11 cellular contexts compared by ENCODE assay signal in the genomic region with DNA sequence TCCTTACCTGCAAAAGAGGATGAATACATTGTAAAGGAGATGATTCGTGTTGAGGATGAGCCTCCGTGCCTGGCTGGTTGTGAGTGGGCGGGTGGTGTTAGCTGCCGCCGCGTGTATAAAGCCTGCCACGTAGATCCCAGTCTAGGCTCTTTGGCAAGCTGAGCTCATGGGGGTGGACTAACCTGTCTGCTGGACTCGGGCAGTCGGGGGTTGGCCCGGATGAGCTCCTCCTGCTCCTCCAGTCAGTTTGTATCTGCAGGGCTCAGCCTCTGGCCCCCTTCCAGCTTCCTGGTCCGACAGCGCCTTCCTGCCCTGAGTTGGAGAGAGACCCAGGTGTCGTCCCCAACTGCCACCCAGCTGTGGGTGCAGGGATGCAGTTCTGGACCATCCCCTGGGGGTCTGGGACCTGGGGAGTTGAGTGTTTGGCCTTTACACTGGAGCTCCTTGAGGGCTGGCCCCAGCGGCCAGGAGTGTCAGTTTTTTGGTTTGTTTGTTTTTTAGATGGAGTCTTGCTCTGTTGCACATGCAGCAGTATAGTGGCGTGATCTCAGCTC. TPM values are rescaled to one million over a fixed set of nuclear protein-coding genes. Genes with fewer than 3 reads are reported as not detected.
DNase-seq lines count a peak whose midpoint lies in the region; ATAC-seq, FAIRE-seq and TF ChIP-seq lines count a peak whose summit lies in the region.
"Had no signal": no experiment of that assay in that cellular context is flagged by ENCODE, and none has a peak within 500 bp of the region (broad histone marks: within the 10 kb centered on the region; RNA-seq: fewer than 3 reads in every experiment).

No MANE protein-coding gene starts in this region.

- no peaks in the 10 kb centered on the region for H3K4me1 ChIP-seq in uterus

- intact Hi-C loops in natural killer cell (cut with micrococcal nuclease) (no loop called here), uterus (cut with DNase I; ENCODE audit: low total_unique reads) (no loop called here)

- no peak overlapping the region for H3K4me3 Mint-ChIP-seq in natural killer cell treated with Interleukin-12 subunit alpha and Interleukin-12 subunit beta and Interleukin-15 and Interleukin-18, amount 100 ng/mL, for 72 hours
- H3K4me3 Mint-ChIP-seq in natural killer cell (no peak overlapping the region), mesothelial cell of epicardium (no peak overlapping the region)
- H3K4me3 Mint-ChIP-seq: activated naive CD8-positive, alpha-beta T cell treated with anti-CD3 and anti-CD28 coated beads, Interleukin-2, amount 10 ng/mL, durations not matched to agents 7 days and 5 days had no signal

- no peaks in the 10 kb centered on the region for H3K36me3 Mint-ChIP-seq in natural killer cell treated with Interleukin-12 subunit alpha and Interleukin-12 subunit beta and Interleukin-15 and Interleukin-18, amount 100 ng/mL, for 72 hours
- H3K36me3 Mint-ChIP-seq in natural killer cell (no peaks in the 10 kb centered on the region), mesothelial cell of epicardium (peaks cover 7% of the 10 kb centered on the region)

- FAIRE-seq in urothelium cell line (lab: Jason Lieb, UNC): no peak

- no peaks in the 10 kb centered on the region for H3K36me3 ChIP-seq in uterus

- no peak for TF ChIP-seq POLR2A in uterus (IDR thresholded peaks at IDR 0.05)

- no peak overlapping the region for H3K4me3 ChIP-seq in uterus
- H3K4me3 ChIP-seq: SK-N-MC had no signal

- no peak for TF ChIP-seq CTCF in natural killer cell (IDR thresholded peaks at IDR 0.05)
- no peak for TF ChIP-seq CTCF in mesothelial cell of epicardium (IDR thresholded peaks at IDR 0.05; ENCODE audit: unreplicated experiment)
- TF ChIP-seq CTCF in uterus (IDR thresholded peaks at IDR 0.05): no peak

- H3K27ac Mint-ChIP-seq in natural killer cell treated with Interleukin-12 subunit alpha and Interleukin-12 subunit beta and Interleukin-15 and Interleukin-18, amount 100 ng/mL, for 72 hours: peak overlapping the region; percentile 49 to 91
- H3K27ac Mint-ChIP-seq in natural killer cell (peak overlapping the region in 1 of 2 donors; percentile 75), mesothelial cell of epicardium (peak overlapping the region; percentile 79)

- H3K9me3 Mint-ChIP-seq in natural killer cell treated with Interleukin-12 subunit alpha and Interleukin-12 subunit beta and Interleukin-15 and Interleukin-18, amount 100 ng/mL, for 72 hours: no peaks in the 10 kb centered on the region
- no peaks in the 10 kb centered on the region for H3K9me3 Mint-ChIP-seq in natural killer cell
- no peaks in the 10 kb centered on the region for H3K9me3 Mint-ChIP-seq in mesothelial cell of epicardium
- H3K9me3 Mint-ChIP-seq: activated naive CD8-positive, alpha-beta T cell treated with anti-CD3 and anti-CD28 coated beads, Interleukin-2, amount 10 ng/mL, durations not matched to agents 7 days and 5 days had no signal

- no peaks in the 10 kb centered on the region for H3K9me3 ChIP-seq in uterus

- H3K27ac ChIP-seq in uterus: no peak overlapping the region
- H3K27ac ChIP-seq: SK-N-MC had no signal

- H3K27me3 ChIP-seq in uterus: no peaks in the 10 kb centered on the region

- no peak for ATAC-seq in natural killer cell treated with Interleukin-12 subunit alpha and Interleukin-12 subunit beta and Interleukin-15 and Interleukin-18, amount 100 ng/mL, for 72 hours
- no peak for ATAC-seq in natural killer cell
- ATAC-seq in HG02970 (IDR thresholded peaks at IDR 0.05; ENCODE audit: low FRiP score, unreplicated experiment): no peak

- peaks cover 21 to 23% of the 10 kb centered on the region in 2 donors for H3K4me1 Mint-ChIP-seq in natural killer cell treated with Interleukin-12 subunit alpha and Interleukin-12 subunit beta and Interleukin-15 and Interleukin-18, amount 100 ng/mL, for 72 hours (ENCODE audit: low read depth in 2 of 2)
- peaks cover 10 to 32% of the 10 kb centered on the region in 2 donors for H3K4me1 Mint-ChIP-seq in natural killer cell
- H3K4me1 Mint-ChIP-seq in mesothelial cell of epicardium: peaks cover 34% of the 10 kb centered on the region

- H3K27me3 Mint-ChIP-seq in natural killer cell treated with Interleukin-12 subunit alpha and Interleukin-12 subunit beta and Interleukin-15 and Interleukin-18, amount 100 ng/mL, for 72 hours: no peaks in the 10 kb centered on the region
- H3K27me3 Mint-ChIP-seq in natural killer cell (ENCODE audit: low read depth in 2 of 2) (no peaks in the 10 kb centered on the region), mesothelial cell of epicardium (ENCODE audit: low read depth) (no peaks in the 10 kb centered on the region)
- H3K27me3 Mint-ChIP-seq: activated naive CD8-positive, alpha-beta T cell treated with anti-CD3 and anti-CD28 coated beads, Interleukin-2, amount 10 ng/mL, durations not matched to agents 7 days and 5 days had no signal

- DNase-seq in natural killer cell treated with Interleukin-12 subunit alpha and Interleukin-12 subunit beta and Interleukin-15 and Interleukin-18, amount 100 ng/mL, for 72 hours (ENCODE audit: low spot score): no peak
- no peak for DNase-seq in natural killer cell
- peak; percentile 56 for DNase-seq in amniotic epithelial cell (ENCODE audit: low read depth)
- DNase-seq in mesothelial cell of epicardium (ENCODE audit: low spot score in 2 of 2, unreplicated experiment in 2 of 2): no peak
- no peak for DNase-seq in uterus
- DNase-seq in OCI-M1 (lab: John Stamatoyannopoulos, UW): no peak
- no peak for DNase-seq in urothelium cell line (ENCODE audit: low spot score)
- DNase-seq: activated naive CD8-positive, alpha-beta T cell treated with anti-CD3 and anti-CD28 coated beads, Interleukin-2, amount 10 ng/mL, durations not matched to agents 7 days and 5 days had no signal

RNA-seq across cellular contexts. Expression of a gene that starts 20.9 kb away (rescaled TPM):
- total RNA-seq in natural killer cell treated with Interleukin-12 subunit alpha and Interleukin-12 subunit beta and Interleukin-15 and Interleukin-18, amount 100 ng/mL, for 72 hours: 100 to 1,000 TPM in 1 of 2 donors, 10 to 100 TPM in 1; 74.0 to 110 TPM
- total RNA-seq in natural killer cell (100 to 1,000 TPM; 123 to 158 (median 131) TPM), mesothelial cell of epicardium (111 to 116 TPM (median 115 TPM) in 3 replicates), uterus (10 to 100 TPM in 3 of 4 donors, 1 to 10 TPM in 1; 4.6 to 68.2 (median 33.9) TPM)

RNA-seq across cellular contexts. Expression of a gene that starts 21.6 kb away (rescaled TPM):
- 100 to 1,000 TPM; 109 to 167 TPM for total RNA-seq in natural killer cell treated with Interleukin-12 subunit alpha and Interleukin-12 subunit beta and Interleukin-15 and Interleukin-18, amount 100 ng/mL, for 72 hours
- 100 to 1,000 TPM in 2 of 3 donors, 10 to 100 TPM in 1; 97.1 to 120 (median 108) TPM for total RNA-seq in natural killer cell
- 117 to 122 TPM (median 119 TPM) in 3 replicates for total RNA-seq in mesothelial cell of epicardium
- total RNA-seq in uterus: 100 to 1,000 TPM; 119 to 543 (median 221) TPM

RNA-seq across cellular contexts. Expression of a gene that starts 32.1 kb away (rescaled TPM):
- 10 to 100 TPM; 65.3 to 68.8 TPM for total RNA-seq in natural killer cell treated with Interleukin-12 subunit alpha and Interleukin-12 subunit beta and Interleukin-15 and Interleukin-18, amount 100 ng/mL, for 72 hours
- total RNA-seq in natural killer cell (100 to 1,000 TPM; 148 to 238 (median 192) TPM), mesothelial cell of epicardium (106 to 113 TPM (median 110 TPM) in 3 replicates), uterus (10 to 100 TPM; 10.2 to 66.9 (median 40.6) TPM)

RNA-seq across cellular contexts. Expression of a gene that starts 32.6 kb away (rescaled TPM):
- under 1 TPM in 1 of 2 donors, not detected in 1; 0.28 TPM for total RNA-seq in natural killer cell treated with Interleukin-12 subunit alpha and Interleukin-12 subunit beta and Interleukin-15 and Interleukin-18, amount 100 ng/mL, for 72 hours
- 1 to 10 TPM in 1 of 3 donors, under 1 TPM in 2; 0.18 to 1.5 (median 0.45) TPM for total RNA-seq in natural killer cell
- total RNA-seq in mesothelial cell of epicardium: not detected in 3 replicates
- under 1 TPM in 1 of 4 donors, not detected in 3; 0.55 TPM for total RNA-seq in uterus
- total RNA-seq: M059J had no signal

RNA-seq across cellular contexts. Expression of a gene that starts 54.4 kb away (rescaled TPM):
- total RNA-seq in natural killer cell treated with Interleukin-12 subunit alpha and Interleukin-12 subunit beta and Interleukin-15 and Interleukin-18, amount 100 ng/mL, for 72 hours: 10 to 100 TPM; 29.9 to 31.7 TPM
- total RNA-seq in natural killer cell: 10 to 100 TPM; 25.3 to 34.5 (median 31.4) TPM
- total RNA-seq in mesothelial cell of epicardium: 108 to 111 TPM (median 111 TPM) in 3 replicates
- 10 to 100 TPM; 14.1 to 70.0 (median 36.3) TPM for total RNA-seq in uterus
